Comparison of ENCODE assay signal across 1 cellular context in the genomic region with DNA sequence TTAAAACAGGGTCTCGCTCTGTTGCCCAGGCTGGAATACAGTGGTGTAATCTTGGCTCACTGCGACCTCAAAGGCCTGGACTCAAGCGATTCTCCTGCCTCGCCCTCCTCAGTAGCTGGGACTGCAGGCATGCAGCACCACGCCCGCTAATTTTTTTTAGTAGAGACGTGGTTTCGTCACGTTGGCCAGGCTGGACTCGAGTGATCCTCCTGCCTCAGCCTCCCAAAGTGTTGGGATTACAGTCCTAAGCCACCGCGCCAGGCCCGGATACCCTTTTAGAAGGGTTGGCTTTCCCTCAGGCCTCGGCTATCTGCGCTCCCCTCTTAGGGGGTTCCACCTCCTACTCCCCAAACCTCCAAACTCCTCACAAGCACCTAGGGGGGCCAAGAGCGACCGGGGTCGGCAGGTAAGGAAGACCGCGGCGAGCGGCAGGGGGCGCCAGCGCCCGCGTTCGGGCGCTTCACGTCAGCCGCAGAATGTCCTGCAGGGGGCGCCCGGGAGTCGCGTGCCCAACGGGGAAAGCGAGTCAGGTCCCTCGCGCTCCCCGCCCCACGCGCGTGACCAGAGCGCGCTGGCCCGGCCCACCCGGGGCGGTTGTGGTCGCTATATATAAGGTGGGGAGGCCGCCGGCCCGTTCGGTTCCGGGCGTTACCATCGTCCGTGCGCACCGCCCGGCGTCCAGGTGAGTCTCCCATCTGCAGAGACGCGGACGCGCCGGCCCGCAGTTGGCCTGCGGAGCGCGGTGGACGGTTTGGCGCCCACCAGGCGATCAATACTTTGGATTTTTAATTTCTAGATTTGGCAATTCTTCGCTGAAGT.
TF ChIP-seq lines count a peak whose summit lies in the region.

No MANE protein-coding gene starts in this region.

TF ChIP-seq in HepG2, 621 proteins besides CTCF, POLR2A, EP300 and RAD21 (continued from another document and continues in another):
- TF ChIP-seq, protein P1, sequence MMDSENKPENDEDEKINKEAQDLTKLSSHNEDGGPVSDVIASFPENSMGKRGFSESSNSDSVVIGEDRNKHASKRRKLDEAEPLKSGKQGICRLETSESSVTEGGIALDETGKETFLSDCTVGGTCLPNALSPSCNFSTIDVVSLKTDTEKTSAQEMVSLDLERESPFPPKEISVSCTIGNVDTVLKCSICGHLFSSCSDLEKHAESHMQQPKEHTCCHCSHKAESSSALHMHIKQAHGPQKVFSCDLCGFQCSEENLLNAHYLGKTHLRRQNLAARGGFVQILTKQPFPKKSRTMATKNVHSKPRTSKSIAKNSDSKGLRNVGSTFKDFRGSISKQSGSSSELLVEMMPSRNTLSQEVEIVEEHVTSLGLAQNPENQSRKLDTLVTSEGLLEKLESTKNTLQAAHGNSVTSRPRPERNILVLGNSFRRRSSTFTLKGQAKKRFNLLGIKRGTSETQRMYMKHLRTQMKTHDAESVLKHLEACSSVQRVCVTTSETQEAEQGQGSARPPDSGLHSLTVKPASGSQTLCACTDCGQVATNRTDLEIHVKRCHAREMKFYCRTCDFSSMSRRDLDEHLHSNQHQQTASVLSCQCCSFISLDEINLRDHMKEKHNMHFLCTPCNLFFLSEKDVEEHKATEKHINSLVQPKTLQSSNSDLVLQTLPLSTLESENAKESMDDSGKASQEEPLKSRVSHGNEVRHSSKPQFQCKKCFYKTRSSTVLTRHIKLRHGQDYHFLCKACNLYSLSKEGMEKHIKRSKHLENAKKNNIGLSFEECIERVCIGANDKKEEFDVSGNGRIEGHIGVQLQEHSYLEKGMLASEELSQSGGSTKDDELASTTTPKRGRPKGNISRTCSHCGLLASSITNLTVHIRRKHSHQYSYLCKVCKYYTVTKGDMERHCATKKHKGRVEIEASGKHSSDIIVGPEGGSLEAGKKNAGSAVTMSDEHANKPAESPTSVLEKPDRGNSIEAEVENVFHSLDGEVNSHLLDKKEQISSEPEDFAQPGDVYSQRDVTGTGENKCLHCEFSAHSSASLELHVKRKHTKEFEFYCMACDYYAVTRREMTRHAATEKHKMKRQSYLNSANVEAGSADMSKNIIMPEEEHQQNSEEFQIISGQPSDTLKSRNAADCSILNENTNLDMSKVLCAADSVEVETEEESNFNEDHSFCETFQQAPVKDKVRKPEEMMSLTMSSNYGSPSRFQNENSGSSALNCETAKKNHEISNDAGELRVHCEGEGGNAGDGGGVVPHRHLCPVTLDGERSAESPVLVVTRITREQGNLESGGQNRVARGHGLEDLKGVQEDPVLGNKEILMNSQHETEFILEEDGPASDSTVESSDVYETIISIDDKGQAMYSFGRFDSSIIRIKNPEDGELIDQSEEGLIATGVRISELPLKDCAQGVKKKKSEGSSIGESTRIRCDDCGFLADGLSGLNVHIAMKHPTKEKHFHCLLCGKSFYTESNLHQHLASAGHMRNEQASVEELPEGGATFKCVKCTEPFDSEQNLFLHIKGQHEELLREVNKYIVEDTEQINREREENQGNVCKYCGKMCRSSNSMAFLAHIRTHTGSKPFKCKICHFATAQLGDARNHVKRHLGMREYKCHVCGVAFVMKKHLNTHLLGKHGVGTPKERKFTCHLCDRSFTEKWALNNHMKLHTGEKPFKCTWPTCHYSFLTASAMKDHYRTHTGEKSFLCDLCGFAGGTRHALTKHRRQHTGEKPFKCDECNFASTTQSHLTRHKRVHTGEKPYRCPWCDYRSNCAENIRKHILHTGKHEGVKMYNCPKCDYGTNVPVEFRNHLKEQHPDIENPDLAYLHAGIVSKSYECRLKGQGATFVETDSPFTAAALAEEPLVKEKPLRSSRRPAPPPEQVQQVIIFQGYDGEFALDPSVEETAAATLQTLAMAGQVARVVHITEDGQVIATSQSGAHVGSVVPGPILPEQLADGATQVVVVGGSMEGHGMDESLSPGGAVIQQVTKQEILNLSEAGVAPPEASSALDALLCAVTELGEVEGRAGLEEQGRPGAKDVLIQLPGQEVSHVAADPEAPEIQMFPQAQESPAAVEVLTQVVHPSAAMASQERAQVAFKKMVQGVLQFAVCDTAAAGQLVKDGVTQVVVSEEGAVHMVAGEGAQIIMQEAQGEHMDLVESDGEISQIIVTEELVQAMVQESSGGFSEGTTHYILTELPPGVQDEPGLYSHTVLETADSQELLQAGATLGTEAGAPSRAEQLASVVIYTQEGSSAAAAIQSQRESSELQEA (CRISPR knock-in tag; IDR thresholded peaks at IDR 0.05; ENCODE audit: not compliant biosample characterization): peak; percentile 82
- TF ChIP-seq AKNA (CRISPR knock-in tag; IDR thresholded peaks at IDR 0.05; ENCODE audit: borderline replicate concordance) (no peak), ZNF205 (CRISPR knock-in tag; IDR thresholded peaks at IDR 0.05) (0 out of 2 replicates have a peak, but pooled peaks have one; percentile 19), DNMT1 (CRISPR knock-in tag; IDR thresholded peaks at IDR 0.05) (no peak), ZNF263 (CRISPR knock-in tag; IDR thresholded peaks at IDR 0.05) (0 out of 2 replicates have a peak, but pooled peaks have one; percentile 21), THAP9 (CRISPR knock-in tag; IDR thresholded peaks at IDR 0.05; ENCODE audit: borderline replicate concordance) (peak; percentile 64; the same call in 1 of the 2 replicates), STAG1 (CRISPR knock-in tag; IDR thresholded peaks at IDR 0.05) (peak; percentile 83), GLI4 (CRISPR knock-in tag; IDR thresholded peaks at IDR 0.05; ENCODE audit: borderline replicate concordance) (no peak), ZNF782 (CRISPR knock-in tag; IDR thresholded peaks at IDR 0.05; ENCODE audit: borderline replicate concordance) (no peak), ZNF761 (CRISPR knock-in tag; conservative IDR thresholded peaks at IDR 0.05) (peak; percentile 50; the same call in 1 of the 2 replicates), PHF8 (CRISPR knock-in tag; IDR thresholded peaks at IDR 0.05) (peak; percentile 37; the same call in 1 of the 2 replicates), ZSCAN29 (CRISPR knock-in tag; conservative IDR thresholded peaks at IDR 0.05) (0 out of 2 replicates have a peak, but pooled peaks have one; percentile 61), ZNF276 (CRISPR knock-in tag; IDR thresholded peaks at IDR 0.05; ENCODE audit: low read depth) (0 out of 2 replicates have a peak, but pooled peaks have one; percentile 61), DZIP1 (CRISPR knock-in tag; IDR thresholded peaks at IDR 0.05) (0 out of 2 replicates have a peak, but pooled peaks have one; percentile 53)
- TF ChIP-seq, protein P2, sequence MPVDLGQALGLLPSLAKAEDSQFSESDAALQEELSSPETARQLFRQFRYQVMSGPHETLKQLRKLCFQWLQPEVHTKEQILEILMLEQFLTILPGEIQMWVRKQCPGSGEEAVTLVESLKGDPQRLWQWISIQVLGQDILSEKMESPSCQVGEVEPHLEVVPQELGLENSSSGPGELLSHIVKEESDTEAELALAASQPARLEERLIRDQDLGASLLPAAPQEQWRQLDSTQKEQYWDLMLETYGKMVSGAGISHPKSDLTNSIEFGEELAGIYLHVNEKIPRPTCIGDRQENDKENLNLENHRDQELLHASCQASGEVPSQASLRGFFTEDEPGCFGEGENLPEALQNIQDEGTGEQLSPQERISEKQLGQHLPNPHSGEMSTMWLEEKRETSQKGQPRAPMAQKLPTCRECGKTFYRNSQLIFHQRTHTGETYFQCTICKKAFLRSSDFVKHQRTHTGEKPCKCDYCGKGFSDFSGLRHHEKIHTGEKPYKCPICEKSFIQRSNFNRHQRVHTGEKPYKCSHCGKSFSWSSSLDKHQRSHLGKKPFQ (CRISPR knock-in tag; IDR thresholded peaks at IDR 0.05; ENCODE audit: insufficient replicate concordance): peak; percentile 62
- TF ChIP-seq, protein P3, sequence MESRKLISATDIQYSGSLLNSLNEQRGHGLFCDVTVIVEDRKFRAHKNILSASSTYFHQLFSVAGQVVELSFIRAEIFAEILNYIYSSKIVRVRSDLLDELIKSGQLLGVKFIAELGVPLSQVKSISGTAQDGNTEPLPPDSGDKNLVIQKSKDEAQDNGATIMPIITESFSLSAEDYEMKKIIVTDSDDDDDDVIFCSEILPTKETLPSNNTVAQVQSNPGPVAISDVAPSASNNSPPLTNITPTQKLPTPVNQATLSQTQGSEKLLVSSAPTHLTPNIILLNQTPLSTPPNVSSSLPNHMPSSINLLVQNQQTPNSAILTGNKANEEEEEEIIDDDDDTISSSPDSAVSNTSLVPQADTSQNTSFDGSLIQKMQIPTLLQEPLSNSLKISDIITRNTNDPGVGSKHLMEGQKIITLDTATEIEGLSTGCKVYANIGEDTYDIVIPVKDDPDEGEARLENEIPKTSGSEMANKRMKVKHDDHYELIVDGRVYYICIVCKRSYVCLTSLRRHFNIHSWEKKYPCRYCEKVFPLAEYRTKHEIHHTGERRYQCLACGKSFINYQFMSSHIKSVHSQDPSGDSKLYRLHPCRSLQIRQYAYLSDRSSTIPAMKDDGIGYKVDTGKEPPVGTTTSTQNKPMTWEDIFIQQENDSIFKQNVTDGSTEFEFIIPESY (CRISPR knock-in tag; IDR thresholded peaks at IDR 0.05): peak; percentile 34; the same call in 1 of the 2 replicates
